11 cellular contexts compared by ENCODE assay signal in genomic region chr7:151382079-151382885, GRCh38. TPM values are rescaled to one million over a fixed set of nuclear protein-coding genes. Genes with fewer than 3 reads are reported as not detected.
DNase-seq lines count a peak whose midpoint lies in the region; ATAC-seq, FAIRE-seq and TF ChIP-seq lines count a peak whose summit lies in the region.
"Had no signal": no experiment of that assay in that cellular context is flagged by ENCODE, and none has a peak within 500 bp of the region (broad histone marks: within the 10 kb centered on the region; RNA-seq: fewer than 3 reads in every experiment).

No MANE protein-coding gene starts in this region.

- H3K27me3 ChIP-seq in DOHH2 (ENCODE audit: control insufficient read depth, low read length) (peaks cover 40% of the 10 kb centered on the region), K562 (ENCODE audit: control insufficient read depth in 2 of 2, insufficient read depth in 2 of 2, low read length in 2 of 2) (peaks cover 12 to 53% of the 10 kb centered on the region in 2 experiments; a peak in 3 of 5 replicates)

- in situ Hi-C loops in K562 (cut with MboI) = no loop called here

- H4K20me1 ChIP-seq in DOHH2 (ENCODE audit: control insufficient read depth, insufficient read depth, low read depth, low read length) (0 out of 2 replicates have a peak, but pooled peaks cover 4% of the 10 kb centered on the region), K562 (replicated peaks; ENCODE audit: control insufficient read depth, insufficient read depth, low read length) (0 out of 2 replicates have a peak, but pooled peaks cover 5% of the 10 kb centered on the region)

- no peaks in the 10 kb centered on the region for H3K9me1 ChIP-seq in K562 (ENCODE audit: control insufficient read depth, insufficient read depth, low read length)

- no peaks in the 10 kb centered on the region for H3K4me1 Mint-ChIP-seq in nephron

- H3K36me3 Mint-ChIP-seq in nephron (ENCODE audit: low read depth) = peaks cover 34% of the 10 kb centered on the region

- TF ChIP-seq RAD21 in K562 (CRISPR knock-in tag; conservative IDR thresholded peaks at IDR 0.05 in 1 of 2, IDR thresholded peaks at IDR 0.05 in 1 of 2) = no peak

- no peak overlapping the region for H3K9ac ChIP-seq in K562 (ENCODE audit: insufficient read depth in 1 of 2, low read depth in 2 of 2, low read length in 2 of 2)

- peaks cover 22% of the 10 kb centered on the region for H3K27me3 Mint-ChIP-seq in nephron (ENCODE audit: low read depth)

- peak overlapping the region in 2 of 3 experiments; percentile 72 to 75 for H3K4me3 Mint-ChIP-seq in nephron

- H3K4me3 ChIP-seq in DOHH2 (ENCODE audit: low read length) (no peak overlapping the region; the same call in 1 of the 2 replicates), K562 (no peak overlapping the region)

- peaks cover 16% of the 10 kb centered on the region for H3K4me1 ChIP-seq in DOHH2 (ENCODE audit: control insufficient read depth, low read length)
- H3K4me1 ChIP-seq in K562 (replicated peaks in 1 of 2; ENCODE audit: control insufficient read depth in 2 of 2, insufficient read depth in 2 of 2, low read length in 2 of 2) = peaks cover 0 to 61% of the 10 kb centered on the region in 2 experiments; a peak in 3 of 5 replicates

- intact Hi-C loops in K562 (cut with micrococcal nuclease) = no loop called here

- no peak for ATAC-seq in K562
- ATAC-seq in GM18511 (IDR thresholded peaks at IDR 0.05; ENCODE audit: unreplicated experiment) = no peak

- H3K9me2 ChIP-seq in DOHH2 (replicated peaks; ENCODE audit: control insufficient read depth, low read length) = no peaks in the 10 kb centered on the region

- H3K36me3 ChIP-seq in DOHH2 (ENCODE audit: control insufficient read depth, low read length) (no peaks in the 10 kb centered on the region), K562 (ENCODE audit: control insufficient read depth, insufficient read depth, low read length) (peaks cover 5% of the 10 kb centered on the region; the same call in 1 of the 3 replicates)

- H3K9me3 ChIP-seq in DOHH2 (ENCODE audit: control insufficient read depth, insufficient read depth, low read length) (no peaks in the 10 kb centered on the region), K562 (replicated peaks; ENCODE audit: control insufficient read depth, insufficient read depth, low read depth, low read length) (no peaks in the 10 kb centered on the region)

- 50% methylated on average over 37 of the region's 37 CpGs for WGBS in K562 (ENCODE audit: insufficient coverage, low coverage, missing lambda C conversion rate)

- H3K9me3 Mint-ChIP-seq in nephron = no peaks in the 10 kb centered on the region

- no TSS peak for BruUV-seq in K562 (replicated peaks; lab: Mats Ljungman, UMichigan)

- no peak overlapping the region for H2AFZ ChIP-seq in K562 (ENCODE audit: low read depth, low read length)

- no peaks in the 10 kb centered on the region for H3K79me2 ChIP-seq in DOHH2 (ENCODE audit: control insufficient read depth, low read length)
- H3K79me2 ChIP-seq in K562 (ENCODE audit: control insufficient read depth, insufficient read depth, low read length) = no peaks in the 10 kb centered on the region

- no peak for TF ChIP-seq CTCF in DOHH2 (IDR thresholded peaks at IDR 0.05; ENCODE audit: low read depth, low read length, poor library complexity, severe bottlenecking)
- TF ChIP-seq CTCF in K562 (IDR thresholded peaks at IDR 0.05 in 2 of 3, conservative IDR thresholded peaks at IDR 0.05 in 1 of 3; ENCODE audit: insufficient read depth in 2 of 3, low read depth in 1 of 3, low read length in 3 of 3) = no peak
- TF ChIP-seq CTCF in nephron (IDR thresholded peaks at IDR 0.05; ENCODE audit: unreplicated experiment in 3 of 3) = no peak

- no peaks in the 10 kb centered on the region for H3F3A ChIP-seq in DOHH2 (ENCODE audit: control insufficient read depth, insufficient read depth)

- peak; percentile 62 for DNase-seq in NCI-H2171 (lab: John Stamatoyannopoulos, UW)
- no peak for DNase-seq in K562 (ENCODE audit: extremely low read depth in 1 of 4, low spot score in 3 of 4)
- DNase-seq in GM19238 (ENCODE audit: insufficient read length, low spot score) = no peak
- DNase-seq in foreskin melanocyte = no peak
- no peak for DNase-seq in NCI-H1694 (lab: John Stamatoyannopoulos, UW)

- no peak for TF ChIP-seq EP300 in K562 (IDR thresholded peaks at IDR 0.05; ENCODE audit: low read length)

- POLR2A ChIA-PET in K562 (lab: Yijun Ruan, JAX) = interaction anchor here (0.6 kb wide), 1 partner anchor 416 kb away, joined by 3 read pairs; no protein-coding TSS in a partner anchor

- TF ChIP-seq POLR2A in K562 (conservative IDR thresholded peaks at IDR 0.05) = no peak

- CTCF ChIA-PET in K562 (lab: Yijun Ruan, JAX; ENCODE audit: low intra/inter-chr PET ratio) = no interaction called here

- H3K4me2 ChIP-seq in DOHH2 (ENCODE audit: low read length) (peak overlapping the region; percentile 37; the same call in 1 of the 2 replicates), K562 (ENCODE audit: insufficient read depth, low read length) (no peak overlapping the region)

- no peak overlapping the region for H3K27ac Mint-ChIP-seq in nephron

- H3K27ac ChIP-seq in DOHH2 (ENCODE audit: low read depth, low read length) (no peak overlapping the region), K562 (ENCODE audit: extremely low read depth, low read depth, low read length) (no peak overlapping the region)
- H3K27ac ChIP-seq: epithelial cell of prostate had no signal

- FAIRE-seq in K562 (lab: Jason Lieb, UNC) = no peak

TF ChIP-seq in K562, 482 proteins besides CTCF, POLR2A, EP300 and RAD21:
- TF ChIP-seq HMGN3 (IDR thresholded peaks at IDR 0.05; ENCODE audit: borderline replicate concordance, extremely low read depth, insufficient read length, low read depth, low read length) (peak; percentile 10), ZFP30 (CRISPR knock-in tag; IDR thresholded peaks at IDR 0.05; ENCODE audit: borderline replicate concordance) (no peak)

RNA-seq across cellular contexts. Expression of gene WDR86, which starts 27.6 kb away (rescaled TPM):
- total RNA-seq in K562 (2011; cell fraction: chromatin; rRNA removed; ENCODE audit: low replicate concordance) = 0.32 TPM in 1 of 2 replicates, not detected in the other
- total RNA-seq in K562 (2011; cell fraction: nucleolus; rRNA removed) = not detected in 2 replicates
- not detected in 2 replicates for total RNA-seq in K562 (2011; cell fraction: nucleoplasm; rRNA removed)
- total RNA-seq in K562 (2014; rRNA removed) = 0.08 TPM in 1 of 2 replicates, not detected in the other
- total RNA-seq in K562 (2014; rRNA removed; fragmentation: Illumina TruSeq; extraction: Trizol) = not detected in 2 replicates
- not detected in 2 replicates for total RNA-seq in K562 (2015; rRNA removed; fragmentation: Illumina TruSeq; extraction: Trizol)
- 0.09 TPM in 1 of 2 replicates, not detected in the other for total RNA-seq in K562 (2021)
- not detected in 2 replicates for polyA plus RNA-seq in K562 (2011; rRNA removed)
- polyA plus RNA-seq in K562 (2011; cell fraction: cytosol; rRNA removed) = 0.04 TPM in 1 of 2 replicates, not detected in the other
- polyA plus RNA-seq in K562 (2011; cell fraction: nucleus; rRNA removed) = 0.11 and 0.31 TPM in 2 replicates
- 0.21 and 0.39 TPM in 2 replicates for polyA plus RNA-seq in K562 (2012)
- not detected in 2 replicates for polyA plus RNA-seq in K562 (2014; fragmentation: Illumina TruSeq; extraction: Trizol)
- not detected for polyA plus RNA-seq in K562 (2014; fragmentation: Nextera tagmentation; extraction: Ambion mirVana)
- 0.05 and 0.24 TPM in 2 replicates for polyA plus RNA-seq in K562 (2014; rRNA removed)
- not detected in 2 replicates for polyA minus RNA-seq in K562 (2011; rRNA and poly(A)+ RNA removed)
- not detected in 2 replicates for polyA minus RNA-seq in K562 (2011; cell fraction: cytosol; rRNA and poly(A)+ RNA removed)
- not detected in 2 replicates for polyA minus RNA-seq in K562 (2011; cell fraction: nucleus; rRNA and poly(A)+ RNA removed)
- total RNA-seq: SK-MEL-5 had no signal

RNA-seq across cellular contexts. Expression of gene NUB1, which starts 40.7 kb away (rescaled TPM):
- 62.3 and 136 TPM in 2 replicates for total RNA-seq in K562 (2011; cell fraction: chromatin; rRNA removed; ENCODE audit: low replicate concordance)
- 36.0 and 40.3 TPM in 2 replicates for total RNA-seq in K562 (2011; cell fraction: nucleolus; rRNA removed)
- 73.5 and 98.2 TPM in 2 replicates for total RNA-seq in K562 (2011; cell fraction: nucleoplasm; rRNA removed)
- total RNA-seq in K562 (2014; rRNA removed) (67.8 and 89.7 TPM in 2 replicates), K562 (2014; rRNA removed; fragmentation: Illumina TruSeq; extraction: Trizol) (75.8 and 103 TPM in 2 replicates), K562 (2015; rRNA removed; fragmentation: Illumina TruSeq; extraction: Trizol) (101 and 114 TPM in 2 replicates), K562 (2021) (55.3 and 58.0 TPM in 2 replicates)
- polyA plus RNA-seq in K562 (2011; rRNA removed) (57.8 and 85.2 TPM in 2 replicates), K562 (2014; fragmentation: Illumina TruSeq; extraction: Trizol) (86.5 and 159 TPM in 2 replicates), K562 (2014; fragmentation: Nextera tagmentation; extraction: Ambion mirVana) (10 to 100 TPM; 43.2 to 63.4 TPM), K562 (2014; rRNA removed) (81.6 and 99.3 TPM in 2 replicates)
- 52.6 and 53.7 TPM in 2 replicates for polyA plus RNA-seq in K562 (2011; cell fraction: cytosol; rRNA removed)
- polyA plus RNA-seq in K562 (2011; cell fraction: nucleus; rRNA removed) = 57.7 and 63.4 TPM in 2 replicates
- 81.3 and 105 TPM in 2 replicates for polyA plus RNA-seq in K562 (2012)
- polyA minus RNA-seq in K562 (2011; rRNA and poly(A)+ RNA removed) = 47.7 and 54.1 TPM in 2 replicates
- polyA minus RNA-seq in K562 (2011; cell fraction: cytosol; rRNA and poly(A)+ RNA removed) = 25.1 and 34.5 TPM in 2 replicates
- 26.9 and 36.3 TPM in 2 replicates for polyA minus RNA-seq in K562 (2011; cell fraction: nucleus; rRNA and poly(A)+ RNA removed)

RNA-seq across cellular contexts. Expression of gene CRYGN, which starts 57.7 kb away (rescaled TPM):
- total RNA-seq in K562 (2011; cell fraction: chromatin; rRNA removed; ENCODE audit: low replicate concordance) = 0.19 and 0.23 TPM in 2 replicates
- not detected in 2 replicates for total RNA-seq in K562 (2011; cell fraction: nucleolus; rRNA removed)
- total RNA-seq in K562 (2011; cell fraction: nucleoplasm; rRNA removed) = not detected in 2 replicates
- total RNA-seq in K562 (2014; rRNA removed) (not detected in 2 replicates), K562 (2014; rRNA removed; fragmentation: Illumina TruSeq; extraction: Trizol) (not detected in 2 replicates), K562 (2015; rRNA removed; fragmentation: Illumina TruSeq; extraction: Trizol) (not detected in 2 replicates), K562 (2021) (not detected in 2 replicates)
- polyA plus RNA-seq in K562 (2011; rRNA removed) (not detected in 2 replicates), K562 (2014; fragmentation: Illumina TruSeq; extraction: Trizol) (not detected in 2 replicates), K562 (2014; fragmentation: Nextera tagmentation; extraction: Ambion mirVana) (not detected), K562 (2014; rRNA removed) (not detected in 2 replicates)
- polyA plus RNA-seq in K562 (2011; cell fraction: cytosol; rRNA removed) = not detected in 2 replicates
- polyA plus RNA-seq in K562 (2011; cell fraction: nucleus; rRNA removed) = 0.09 TPM in 1 of 2 replicates, not detected in the other
- not detected in 2 replicates for polyA plus RNA-seq in K562 (2012)
- polyA minus RNA-seq in K562 (2011; rRNA and poly(A)+ RNA removed) = not detected in 2 replicates
- polyA minus RNA-seq in K562 (2011; cell fraction: cytosol; rRNA and poly(A)+ RNA removed) = not detected in 2 replicates
- not detected in 2 replicates for polyA minus RNA-seq in K562 (2011; cell fraction: nucleus; rRNA and poly(A)+ RNA removed)
- total RNA-seq: renal cortical epithelial cell, SK-MEL-5 had no signal
